Comparison of ENCODE assay signal across 8 cellular contexts in the genomic region with DNA sequence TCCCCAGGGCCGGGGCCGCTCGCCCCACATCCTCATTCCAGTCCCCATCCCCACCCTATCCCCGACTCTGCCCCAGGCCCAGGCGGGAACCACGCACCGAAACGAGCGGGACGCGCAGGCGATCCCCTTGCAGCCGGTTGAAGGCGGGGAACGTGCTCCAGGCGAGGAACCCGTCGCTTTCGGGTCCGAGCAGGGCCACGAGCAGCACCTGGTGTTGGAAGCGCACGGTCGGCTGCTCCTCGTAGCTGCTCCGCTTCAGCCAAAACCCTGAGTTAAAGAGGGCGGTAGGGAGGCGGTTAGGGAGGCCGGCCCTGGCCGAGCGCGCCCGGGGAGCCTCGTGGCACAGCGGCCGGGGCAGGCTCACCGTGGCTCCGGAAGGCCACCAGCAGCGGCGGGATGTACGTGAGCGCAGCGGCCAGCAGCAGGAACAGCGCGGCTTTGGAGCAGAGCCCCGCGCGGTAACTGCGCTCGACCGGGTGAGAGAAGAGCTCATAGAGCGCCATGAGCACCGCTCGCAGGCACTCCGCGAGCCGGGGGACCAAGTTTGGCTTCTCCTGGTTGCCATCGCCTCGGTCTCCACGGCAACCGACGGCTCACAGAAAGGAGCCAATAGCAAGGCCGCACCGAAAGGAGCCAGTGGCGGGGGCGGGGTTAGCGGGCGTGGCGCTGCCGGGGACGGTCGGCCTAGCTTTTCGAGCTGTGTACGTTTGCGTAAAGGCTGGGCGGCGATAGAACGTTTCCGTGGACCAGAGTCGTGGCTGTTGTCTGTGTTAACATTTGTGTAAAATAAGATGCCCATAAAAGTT. TPM values are rescaled to one million over a fixed set of nuclear protein-coding genes. Genes with fewer than 3 reads are reported as not detected.
DNase-seq lines count a peak whose midpoint lies in the region; ATAC-seq, FAIRE-seq and TF ChIP-seq lines count a peak whose summit lies in the region.

A gene with protein sequence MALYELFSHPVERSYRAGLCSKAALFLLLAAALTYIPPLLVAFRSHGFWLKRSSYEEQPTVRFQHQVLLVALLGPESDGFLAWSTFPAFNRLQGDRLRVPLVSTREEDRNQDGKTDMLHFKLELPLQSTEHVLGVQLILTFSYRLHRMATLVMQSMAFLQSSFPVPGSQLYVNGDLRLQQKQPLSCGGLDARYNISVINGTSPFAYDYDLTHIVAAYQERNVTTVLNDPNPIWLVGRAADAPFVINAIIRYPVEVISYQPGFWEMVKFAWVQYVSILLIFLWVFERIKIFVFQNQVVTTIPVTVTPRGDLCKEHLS (minus strand): TSS at position 546 of the 806 bp plus-strand sequence. CDS start 43 bp downstream, at position 503.

- peak within 1 kb of the TSS; percentile 78 for H3K9ac ChIP-seq in keratinocyte (ENCODE audit: control insufficient read depth, extremely low read depth, insufficient read depth, low read length)

- no peaks in the 10 kb centered on the region for H3K36me3 ChIP-seq in keratinocyte (ENCODE audit: control insufficient read depth in 2 of 2, extremely low read depth in 1 of 2, insufficient read depth in 2 of 2, low read length in 2 of 2)

- no peaks in the 10 kb centered on the region for H4K20me1 ChIP-seq in keratinocyte (ENCODE audit: control insufficient read depth, extremely low read depth, insufficient read depth, low read length)

- H3K4me1 ChIP-seq in keratinocyte (ENCODE audit: control insufficient read depth, extremely low read depth, insufficient read depth, low read length) = peaks cover 17% of the 10 kb centered on the region

- peak within 1 kb of the TSS; percentile 54 to 87 (median 82) for H3K4me3 ChIP-seq in keratinocyte (ENCODE audit: control insufficient read depth in 2 of 3, extremely low read depth in 1 of 3, insufficient read depth in 2 of 3, low read depth in 1 of 3, low read length in 3 of 3)

- peak within 1 kb of the TSS; percentile 94 for H2AFZ ChIP-seq in keratinocyte (ENCODE audit: control insufficient read depth, low read length)

- DNase-seq in AG08396 (ENCODE audit: low spot score) = peak; percentile 97
- peak; percentile 93 for DNase-seq in NCI-H226
- peak; percentile 92 for DNase-seq in activated CD4-positive, CD25-positive, alpha-beta regulatory T cell treated with anti-CD3 and anti-CD28 coated beads, Interleukin-2, amount 50 U/mL, for 16 hours (ENCODE audit: low read depth, low spot score)
- peak; percentile 97 for DNase-seq in cerebellar cortex (ENCODE audit: low spot score)
- DNase-seq in keratinocyte (ENCODE audit: low read depth, low spot score) = no peak
- peak; percentile 93 to 97 (median 95) for DNase-seq in stimulated activated CD4-positive, alpha-beta T cell treated with anti-CD3 and anti-CD28 coated beads, Interleukin-12 subunit alpha, Interleukin-12 subunit beta, amount 100 ng/mL, for 48 hours (ENCODE audit: low read depth in 2 of 3, low spot score in 1 of 3)

- no peaks in the 10 kb centered on the region for H3K79me2 ChIP-seq in keratinocyte (ENCODE audit: control insufficient read depth, insufficient read depth, low read length)

- H3K27me3 ChIP-seq in keratinocyte (ENCODE audit: control insufficient read depth, extremely low read depth, insufficient read depth, low read length) = no peaks in the 10 kb centered on the region

- ATAC-seq in GM18870 (IDR thresholded peaks at IDR 0.05; ENCODE audit: unreplicated experiment) (peak; percentile 95), HG03108 (IDR thresholded peaks at IDR 0.05; ENCODE audit: unreplicated experiment) (peak; percentile 98)

- no peaks in the 10 kb centered on the region for H3K9me3 ChIP-seq in keratinocyte (ENCODE audit: control insufficient read depth, low read depth, low read length)

- FAIRE-seq in keratinocyte (lab: Jason Lieb, UNC) = peak; percentile 34

- H3K9me1 ChIP-seq in keratinocyte (ENCODE audit: control insufficient read depth, extremely low read depth, insufficient read depth, low read length) = no peaks in the 10 kb centered on the region

- dilution Hi-C loops in keratinocyte (cut with MboI; ENCODE audit: extremely low pct_ligation_motif_present, low sequenced_read_pairs) = no loop called here

- peak within 1 kb of the TSS; percentile 96 for H3K4me2 ChIP-seq in keratinocyte (ENCODE audit: control insufficient read depth, extremely low read depth, insufficient read depth, low read depth, low read length)

- no peak for TF ChIP-seq CTCF in keratinocyte (optimal IDR thresholded peaks at IDR 0.05 in 1 of 3, IDR thresholded peaks at IDR 0.05 in 1 of 3, conservative IDR thresholded peaks at IDR 0.05 in 1 of 3; ENCODE audit: extremely low read depth in 1 of 3, insufficient read depth in 2 of 3, low read length in 3 of 3)

- H3K27ac ChIP-seq in keratinocyte (ENCODE audit: control insufficient read depth, insufficient read depth, low read length) = peak within 1 kb of the TSS; percentile 70

RNA-seq across cellular contexts. Expression of the gene that starts here (rescaled TPM):
- polyA plus RNA-seq in keratinocyte = 11.0 to 15.9 TPM (median 11.7 TPM) in 3 replicates
- polyA plus RNA-seq in keratinocyte (2011; ENCODE audit: low read depth) = 2.0 TPM
- 10.4 and 11.8 TPM in 2 replicates for polyA plus RNA-seq in keratinocyte (2011; cell fraction: cytosol; rRNA removed)
- 21.7 and 30.6 TPM in 2 replicates for polyA plus RNA-seq in keratinocyte (2011; cell fraction: nucleus; rRNA removed)
- polyA plus RNA-seq in keratinocyte (2012; ENCODE audit: low replicate concordance) = 6.6 and 6.7 TPM in 2 replicates
- 32.9 to 53.0 TPM (median 35.4 TPM) in 3 replicates for polyA minus RNA-seq in keratinocyte
- 12.7 TPM for polyA minus RNA-seq in keratinocyte (2011; cell fraction: cytosol; rRNA and poly(A)+ RNA removed)
- polyA minus RNA-seq in keratinocyte (2011; cell fraction: nucleus; rRNA and poly(A)+ RNA removed) = 16.7 and 21.5 TPM in 2 replicates
